Comparison of ENCODE assay signal across 14 cellular contexts in the genomic region with DNA sequence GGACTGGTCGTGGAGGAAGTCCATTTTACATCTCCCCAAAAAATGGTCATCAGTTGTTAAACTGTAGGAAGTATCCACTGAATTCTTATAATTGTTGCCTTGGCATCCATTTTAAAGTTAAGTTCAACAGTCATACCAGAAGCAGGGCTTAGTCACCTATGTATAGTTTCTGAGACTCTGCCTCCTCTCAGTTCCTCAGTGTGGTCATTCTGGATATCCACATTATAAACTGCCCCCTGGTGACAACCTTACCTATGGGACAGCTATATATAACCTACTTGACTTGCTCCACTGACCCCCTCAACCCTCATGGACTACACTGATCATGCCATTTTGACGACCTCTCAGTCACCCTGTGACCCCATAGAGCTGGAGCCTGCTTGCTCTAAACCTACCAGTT.
DNase-seq lines count a peak whose midpoint lies in the region; ATAC-seq, FAIRE-seq and TF ChIP-seq lines count a peak whose summit lies in the region.
"Had no signal": no experiment of that assay in that cellular context is flagged by ENCODE, and none has a peak within 500 bp of the region (broad histone marks: within the 10 kb centered on the region; RNA-seq: fewer than 3 reads in every experiment).

No MANE protein-coding gene starts in this region.

- H3K4me1 ChIP-seq in HepG2 (ENCODE audit: insufficient read depth, low read length), result peaks cover 15% of the 10 kb centered on the region
- H3K4me1 ChIP-seq: psoas muscle, tibial artery had no signal

- TF ChIP-seq CTCF in HepG2 (CRISPR knock-in tag; IDR thresholded peaks at IDR 0.05), result no peak

- H2AFZ ChIP-seq in HepG2 (ENCODE audit: low read length), result no peak overlapping the region

- no peak overlapping the region for H3K4me2 ChIP-seq in HepG2 (ENCODE audit: low read depth, low read length)

- no peaks in the 10 kb centered on the region for H3K36me3 ChIP-seq in HepG2 (replicated peaks in 1 of 2; ENCODE audit: control insufficient read depth in 1 of 2, insufficient read depth in 2 of 2, low read length in 2 of 2)
- H3K36me3 ChIP-seq: tibial artery had no signal

- no peak overlapping the region for H3K9ac ChIP-seq in HepG2 (ENCODE audit: insufficient read depth, low read depth, low read length)

- peak; percentile 100 for ATAC-seq in GM18909 (IDR thresholded peaks at IDR 0.05; ENCODE audit: poor library complexity, unreplicated experiment)
- peak; percentile 100 for ATAC-seq in GM21717 (IDR thresholded peaks at IDR 0.05; ENCODE audit: unreplicated experiment)
- ATAC-seq in HG03103 (IDR thresholded peaks at IDR 0.05; ENCODE audit: low read depth, unreplicated experiment), result peak; percentile 100
- ATAC-seq in stimulated activated memory B cell treated with anti-CD40 and anti-IgM and Interleukin-4, amounts not matched to agents 10 μg/mL and 1 μg/mL and 100 μg/mL, for 72 hours, result peak; percentile 93
- no peak; the same call in 2 of the 3 replicates for ATAC-seq in HepG2
- ATAC-seq: activated T-cell treated with anti-CD3 and anti-CD28 coated beads, Interleukin-2, amount 50 U/mL, for 72 hours; psoas muscle had no signal

- BruUV-seq in HepG2 (replicated peaks; lab: Mats Ljungman, UMichigan), result no TSS peak

- H3K36me3 Mint-ChIP-seq in stimulated activated memory B cell treated with anti-CD40 and anti-IgM and Interleukin-4, amounts not matched to agents 10 μg/mL and 1 μg/mL and 100 μg/mL, for 72 hours, result no peaks in the 10 kb centered on the region
- H3K36me3 Mint-ChIP-seq: brain had no signal

- POLR2A ChIA-PET in HepG2 (lab: Yijun Ruan, JAX), result no interaction called here

- TF ChIP-seq POLR2A in HepG2 (IDR thresholded peaks at IDR 0.05; ENCODE audit: insufficient read depth in 1 of 2, low read depth in 2 of 2, low read length in 2 of 2), result no peak

- DNase-seq in SHP77 treated with DMSO at 0.1 percent for 48 hours (lab: John Stamatoyannopoulos, UW) (no peak), HepG2 (ENCODE audit: low spot score) (no peak), Ammon's horn (ENCODE audit: low spot score) (no peak)
- DNase-seq: activated T-cell treated with anti-CD3 and anti-CD28 coated beads, Interleukin-2, amount 50 U/mL, for 72 hours; NCI-H2029 treated with DMSO at 0.1 percent for 48 hours; psoas muscle; tibial artery had no signal

- no peaks in the 10 kb centered on the region for H3K9me3 Mint-ChIP-seq in stimulated activated memory B cell treated with anti-CD40 and anti-IgM and Interleukin-4, amounts not matched to agents 10 μg/mL and 1 μg/mL and 100 μg/mL, for 72 hours
- H3K9me3 Mint-ChIP-seq: brain had no signal

- H3K79me2 ChIP-seq in HepG2 (ENCODE audit: insufficient read depth, low read length), result no peaks in the 10 kb centered on the region

- in situ Hi-C loops in HepG2 (cut with HindIII; ENCODE audit: extremely low pct_ligation_motif_present, low pct_unique_long_range_greater_than_20kb), result no loop called here

- no peaks in the 10 kb centered on the region for H3K27me3 Mint-ChIP-seq in stimulated activated memory B cell treated with anti-CD40 and anti-IgM and Interleukin-4, amounts not matched to agents 10 μg/mL and 1 μg/mL and 100 μg/mL, for 72 hours
- H3K27me3 Mint-ChIP-seq: brain had no signal

- CTCF ChIA-PET in HepG2 (lab: Yijun Ruan, JAX; ENCODE audit: low intra/inter-chr PET ratio, low total read pairs), result no interaction called here

- H3K27ac ChIP-seq in HepG2 (ENCODE audit: extremely low read length, insufficient read depth, low read length), result no peak overlapping the region
- H3K27ac ChIP-seq: psoas muscle, tibial artery had no signal

- H4K20me1 ChIP-seq in HepG2 (ENCODE audit: insufficient read depth, low read length), result no peaks in the 10 kb centered on the region

- TF ChIP-seq EP300 in HepG2 (IDR thresholded peaks at IDR 0.05; ENCODE audit: low read depth in 2 of 2, low read length in 2 of 2) (no peak), HepG2 (CRISPR knock-in tag; IDR thresholded peaks at IDR 0.05; ENCODE audit: borderline replicate concordance) (no peak)

- H3K4me3 ChIP-seq in HepG2 (replicated peaks in 1 of 3; ENCODE audit: insufficient read depth in 1 of 3, low read depth in 2 of 3, low read length in 3 of 3), result no peak overlapping the region
- H3K4me3 ChIP-seq: psoas muscle, tibial artery had no signal

- no peak overlapping the region for H3K27ac Mint-ChIP-seq in stimulated activated memory B cell treated with anti-CD40 and anti-IgM and Interleukin-4, amounts not matched to agents 10 μg/mL and 1 μg/mL and 100 μg/mL, for 72 hours
- H3K27ac Mint-ChIP-seq: activated T-cell treated with anti-CD3 and anti-CD28 coated beads, Interleukin-2, amount 50 U/mL, for 72 hours; brain had no signal

- intact Hi-C loops in HepG2 (cut with micrococcal nuclease; ENCODE audit: unreplicated experiment), result no loop called here

- peaks cover 6% of the 10 kb centered on the region for H3K4me1 Mint-ChIP-seq in stimulated activated memory B cell treated with anti-CD40 and anti-IgM and Interleukin-4, amounts not matched to agents 10 μg/mL and 1 μg/mL and 100 μg/mL, for 72 hours
- H3K4me1 Mint-ChIP-seq: brain had no signal

- H3K27me3 ChIP-seq in HepG2 (ENCODE audit: control insufficient read depth in 1 of 2, insufficient read depth in 2 of 2, low read length in 2 of 2), result no peaks in the 10 kb centered on the region
- H3K27me3 ChIP-seq: tibial artery had no signal

- no peak for FAIRE-seq in HepG2 (lab: Jason Lieb, UNC)
- FAIRE-seq: D721Med, endothelial cell of umbilical vein had no signal

- no peaks in the 10 kb centered on the region for H3K9me3 ChIP-seq in HepG2 (ENCODE audit: low read length)
- H3K9me3 ChIP-seq: psoas muscle, tibial artery had no signal

- H3K4me3 Mint-ChIP-seq in stimulated activated memory B cell treated with anti-CD40 and anti-IgM and Interleukin-4, amounts not matched to agents 10 μg/mL and 1 μg/mL and 100 μg/mL, for 72 hours, result no peak overlapping the region
- H3K4me3 Mint-ChIP-seq: activated T-cell treated with anti-CD3 and anti-CD28 coated beads, Interleukin-2, amount 50 U/mL, for 72 hours; brain had no signal

- no peak for TF ChIP-seq RAD21 in HepG2 (CRISPR knock-in tag; IDR thresholded peaks at IDR 0.05)

- 4% methylated on average over 2 of the region's 2 CpGs for WGBS in HepG2 (ENCODE audit: low lambda C conversion rate)

TF ChIP-seq in HepG2, 621 proteins besides CTCF, POLR2A, EP300 and RAD21 (continues in another document):
- TF ChIP-seq ZNF678 (CRISPR knock-in tag; IDR thresholded peaks at IDR 0.05), result no peak
- TF ChIP-seq ZNF770 (CRISPR knock-in tag; IDR thresholded peaks at IDR 0.05), result no peak
- TF ChIP-seq, protein P1, sequence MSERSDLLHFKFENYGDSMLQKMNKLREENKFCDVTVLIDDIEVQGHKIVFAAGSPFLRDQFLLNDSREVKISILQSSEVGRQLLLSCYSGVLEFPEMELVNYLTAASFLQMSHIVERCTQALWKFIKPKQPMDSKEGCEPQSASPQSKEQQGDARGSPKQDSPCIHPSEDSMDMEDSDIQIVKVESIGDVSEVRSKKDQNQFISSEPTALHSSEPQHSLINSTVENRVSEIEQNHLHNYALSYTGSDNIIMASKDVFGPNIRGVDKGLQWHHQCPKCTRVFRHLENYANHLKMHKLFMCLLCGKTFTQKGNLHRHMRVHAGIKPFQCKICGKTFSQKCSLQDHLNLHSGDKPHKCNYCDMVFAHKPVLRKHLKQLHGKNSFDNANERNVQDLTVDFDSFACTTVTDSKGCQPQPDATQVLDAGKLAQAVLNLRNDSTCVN (CRISPR knock-in tag; IDR thresholded peaks at IDR 0.05; ENCODE audit: borderline replicate concordance), result no peak
- no peak for TF ChIP-seq NR0B2 (CRISPR knock-in tag; IDR thresholded peaks at IDR 0.05)
- TF ChIP-seq HMG20B (CRISPR knock-in tag; conservative IDR thresholded peaks at IDR 0.05), result no peak
- no peak for TF ChIP-seq FIP1L1 (IDR thresholded peaks at IDR 0.05; ENCODE audit: borderline replicate concordance, insufficient read depth, low read depth, low read length)
- no peak for TF ChIP-seq PHF5A (CRISPR knock-in tag; IDR thresholded peaks at IDR 0.05; ENCODE audit: low read depth, unreplicated experiment)
- no peak for TF ChIP-seq MBNL3 (CRISPR knock-in tag; conservative IDR thresholded peaks at IDR 0.05)
- TF ChIP-seq EZH2 (conservative IDR thresholded peaks at IDR 0.05; ENCODE audit: low read depth, low read length), result no peak
- no peak for TF ChIP-seq SIX4 (CRISPR knock-in tag; IDR thresholded peaks at IDR 0.05)
- no peak for TF ChIP-seq ZNF891 (CRISPR knock-in tag; IDR thresholded peaks at IDR 0.05)
- TF ChIP-seq NFYB (CRISPR knock-in tag; IDR thresholded peaks at IDR 0.05), result no peak
- no peak for TF ChIP-seq KDM1A (CRISPR knock-in tag; IDR thresholded peaks at IDR 0.05)
- TF ChIP-seq ZFP36L2 (CRISPR knock-in tag; IDR thresholded peaks at IDR 0.05), result no peak
- no peak for TF ChIP-seq TFAP4 (IDR thresholded peaks at IDR 0.05; ENCODE audit: borderline replicate concordance, low read depth)
